ENCODE assay signal across 8 cellular contexts in the genomic region with DNA sequence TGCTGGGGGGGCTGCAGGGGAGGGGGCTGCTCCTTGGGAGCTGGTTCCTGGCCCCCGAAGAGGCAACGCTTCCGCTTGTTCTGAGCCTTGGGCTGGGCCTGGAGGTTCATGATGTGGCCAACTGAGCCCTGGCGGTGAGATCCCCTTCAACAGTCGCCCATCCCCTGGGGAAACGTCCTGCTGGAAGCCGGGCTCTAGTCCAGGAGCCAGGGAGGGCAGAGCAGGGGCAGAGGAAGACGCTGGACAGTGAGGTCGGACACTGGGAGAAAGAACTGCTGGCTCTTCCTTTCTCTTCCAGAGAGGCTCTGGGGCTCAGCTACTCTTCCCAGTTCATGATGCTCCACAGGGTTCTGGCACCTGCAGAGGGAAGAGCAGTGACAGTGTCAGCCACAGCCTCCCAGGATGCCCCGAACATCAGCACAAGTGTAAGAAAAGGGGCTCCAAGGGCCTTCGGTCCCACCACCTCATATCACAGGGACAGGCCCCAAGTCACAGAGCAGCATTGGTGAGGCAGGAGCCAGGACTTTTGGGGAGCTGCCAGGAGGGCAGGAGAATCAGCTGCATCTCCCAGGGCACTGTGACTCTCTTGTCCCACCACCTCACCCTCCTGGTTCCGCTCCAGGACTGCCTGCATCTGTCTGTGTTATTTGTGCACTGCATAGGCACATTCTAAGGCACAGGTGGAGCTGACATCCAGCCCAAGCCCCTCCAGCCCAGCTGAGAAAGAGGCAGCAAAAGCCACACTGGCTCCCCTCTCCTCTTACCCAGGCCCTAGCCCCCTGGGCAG. TPM values are rescaled to one million over a fixed set of nuclear protein-coding genes. Genes with fewer than 3 reads are reported as not detected.
DNase-seq lines count a peak whose midpoint lies in the region; ATAC-seq, FAIRE-seq and TF ChIP-seq lines count a peak whose summit lies in the region.

No MANE protein-coding gene starts in this region.

- peaks cover 46% of the 10 kb centered on the region for H3K4me1 Mint-ChIP-seq in astrocyte (ENCODE audit: low read depth, unreplicated experiment)

- H3K27me3 Mint-ChIP-seq in astrocyte (ENCODE audit: low read depth, unreplicated experiment), result no peaks in the 10 kb centered on the region

- peaks cover 81% of the 10 kb centered on the region for H3K79me2 ChIP-seq in astrocyte (ENCODE audit: insufficient read depth, low read length)

- H3K79me1 ChIP-seq in IMR-90 (ENCODE audit: low read depth in 1 of 2, low read length in 2 of 2), result peaks cover 34 to 92% of the 10 kb centered on the region in 2 experiments

- H3K9me3 ChIP-seq in IMR-90 (ENCODE audit: control insufficient read depth, insufficient read depth, low read length), result no peaks in the 10 kb centered on the region
- H3K9me3 ChIP-seq in astrocyte (ENCODE audit: insufficient read depth, low read depth, low read length), result no peaks in the 10 kb centered on the region
- no peaks in the 10 kb centered on the region for H3K9me3 ChIP-seq in liver (ENCODE audit: control insufficient read depth in 4 of 4, low read length in 3 of 4)
- no peaks in the 10 kb centered on the region for H3K9me3 ChIP-seq in subcutaneous abdominal adipose tissue (ENCODE audit: control insufficient read depth in 5 of 5, low read length in 5 of 5)

- H2BK20ac ChIP-seq in IMR-90 (ENCODE audit: low read depth, low read length), result no peak overlapping the region

- H3K9ac ChIP-seq in IMR-90 (ENCODE audit: low read depth, low read length), result no peak overlapping the region
- peak overlapping the region; percentile 37 for H3K9ac ChIP-seq in astrocyte (ENCODE audit: low read length)
- H3K9ac ChIP-seq in liver (ENCODE audit: low read depth in 1 of 2, low read length in 2 of 2), result no peak overlapping the region
- H3K9ac ChIP-seq in subcutaneous abdominal adipose tissue (ENCODE audit: low read length in 5 of 5), result peak overlapping the region in 4 of 5 donors; percentile 18 to 63 (median 48)

- H2BK120ac ChIP-seq in IMR-90 (ENCODE audit: low read depth, low read length), result no peak overlapping the region

- H3K18ac ChIP-seq in IMR-90 (ENCODE audit: low read depth, low read length), result no peak overlapping the region

- FAIRE-seq in astrocyte (lab: Jason Lieb, UNC) (no peak), frontal cortex (lab: Jason Lieb, UNC) (no peak), GM12891 (lab: Jason Lieb, UNC) (no peak)

- no peak overlapping the region for H3K27ac Mint-ChIP-seq in astrocyte (ENCODE audit: unreplicated experiment)

- intact Hi-C loops in IMR-90 (cut with micrococcal nuclease), result no loop called here

- no peak overlapping the region for H3K56ac ChIP-seq in IMR-90 (ENCODE audit: extremely low read depth, insufficient read depth, low read length)

- H3K9me1 ChIP-seq in IMR-90 (ENCODE audit: insufficient read depth, low read length), result peaks cover 39% of the 10 kb centered on the region

- H3K4me2 ChIP-seq in IMR-90 (ENCODE audit: low read depth, low read length), result no peak overlapping the region; the same call in 1 of the 2 replicates
- H3K4me2 ChIP-seq in astrocyte (ENCODE audit: low read length), result peak overlapping the region; percentile 82

- H3K9me3 Mint-ChIP-seq in astrocyte (ENCODE audit: unreplicated experiment), result no peaks in the 10 kb centered on the region

- 0 out of 2 replicates have a peak overlapping the region, but pooled peaks have one; percentile 18 for H3K14ac ChIP-seq in IMR-90 (replicated peaks; ENCODE audit: low read depth, low read length)

- dilution Hi-C loops in IMR-90 (cut with HindIII; ENCODE audit: low sequenced_read_pairs, unreplicated experiment), result no loop called here

- H3K4me3 Mint-ChIP-seq in astrocyte (ENCODE audit: unreplicated experiment), result no peak overlapping the region

- DNase-seq in IMR-90 (no peak), astrocyte (ENCODE audit: low read depth) (no peak), EL (no peak), frontal cortex (ENCODE audit: low spot score in 2 of 2) (no peak), GM12891 (ENCODE audit: insufficient read length, low spot score) (no peak), foreskin melanocyte (no peak)

- TF ChIP-seq RAD21 in IMR-90 (IDR thresholded peaks at IDR 0.05; ENCODE audit: low read length) (no peak), liver (IDR thresholded peaks at IDR 0.05) (no peak)

- H2BK5ac ChIP-seq in IMR-90 (ENCODE audit: low read depth, low read length, poor library complexity, severe bottlenecking), result no peak overlapping the region

- in situ Hi-C loops in IMR-90 (cut with MboI; ENCODE audit: low sequenced_read_pairs), result no loop called here

- H3K27ac ChIP-seq in IMR-90 (ENCODE audit: insufficient read depth, low read length) (peak overlapping the region; percentile 13; the same call in 1 of the 2 replicates), astrocyte (ENCODE audit: low read depth, low read length) (no peak overlapping the region), liver (ENCODE audit: low read depth in 1 of 2, low read length in 2 of 2) (peak overlapping the region; percentile 45 to 58), subcutaneous abdominal adipose tissue (ENCODE audit: low read depth, low read length) (peak overlapping the region; percentile 85)

- no peaks in the 10 kb centered on the region for H3K27me3 ChIP-seq in IMR-90 (ENCODE audit: control insufficient read depth, insufficient read depth, low read length)
- H3K27me3 ChIP-seq in astrocyte (ENCODE audit: insufficient read depth, low read length), result no peaks in the 10 kb centered on the region
- no peaks in the 10 kb centered on the region for H3K27me3 ChIP-seq in liver (ENCODE audit: control insufficient read depth in 4 of 4, insufficient read depth in 4 of 4, low read length in 3 of 4)
- no peaks in the 10 kb centered on the region for H3K27me3 ChIP-seq in subcutaneous abdominal adipose tissue (ENCODE audit: control insufficient read depth in 5 of 5, insufficient read depth in 4 of 5, low read length in 5 of 5)

- H3K4me1 ChIP-seq in IMR-90 (ENCODE audit: control insufficient read depth, insufficient read depth, low read length), result peaks cover 45% of the 10 kb centered on the region
- H3K4me1 ChIP-seq in astrocyte (ENCODE audit: insufficient read depth, low read length), result peaks cover 44% of the 10 kb centered on the region
- H3K4me1 ChIP-seq in liver (ENCODE audit: control insufficient read depth in 4 of 4, insufficient read depth in 4 of 4, low read length in 3 of 4), result peaks cover 19 to 61% (median 55%) of the 10 kb centered on the region in 4 donors
- H3K4me1 ChIP-seq in subcutaneous abdominal adipose tissue (ENCODE audit: control insufficient read depth in 5 of 5, insufficient read depth in 5 of 5, low read length in 5 of 5), result peaks cover 30 to 67% (median 63%) of the 10 kb centered on the region in 5 donors

- H3K36me3 Mint-ChIP-seq in astrocyte (ENCODE audit: low read depth, unreplicated experiment), result peaks cover 3% of the 10 kb centered on the region

- TF ChIP-seq POLR2A in IMR-90 (IDR thresholded peaks at IDR 0.05; ENCODE audit: low read depth, low read length) (no peak), GM12891 (IDR thresholded peaks at IDR 0.05; ENCODE audit: low read depth, low read length) (no peak)

- no peak overlapping the region for H4K5ac ChIP-seq in IMR-90 (ENCODE audit: low read depth, low read length)

- H2AFZ ChIP-seq in IMR-90 (replicated peaks; ENCODE audit: low read length, poor library complexity) (peak overlapping the region; percentile 18), astrocyte (ENCODE audit: low read depth, low read length) (no peak overlapping the region)

- no peak overlapping the region for H4K91ac ChIP-seq in IMR-90 (ENCODE audit: insufficient read depth, low read depth, low read length)

- WGBS in IMR-90 (ENCODE audit: extremely low coverage in 2 of 2, insufficient read length in 1 of 2), 2 experiments, result 90% methylated on average over 4 of the region's 12 CpGs; no CpG with 5 or more reads in 1 of the 2 experiments
- 74% methylated on average over 12 of the region's 12 CpGs for WGBS in liver

- POLR2A ChIA-PET in IMR-90 (lab: Charles Lee; ENCODE audit: unreplicated experiment), result no interaction called here

- H3K36me3 ChIP-seq in IMR-90 (ENCODE audit: control insufficient read depth, insufficient read depth, low read length) (peaks cover 26% of the 10 kb centered on the region), astrocyte (ENCODE audit: insufficient read depth, low read length) (peaks cover 8% of the 10 kb centered on the region), liver (ENCODE audit: control insufficient read depth in 4 of 4, insufficient read depth in 3 of 4, low read depth in 1 of 4, low read length in 3 of 4) (peaks cover 7 to 37% (median 13%) of the 10 kb centered on the region in 4 donors), subcutaneous abdominal adipose tissue (ENCODE audit: control insufficient read depth in 5 of 5, insufficient read depth in 5 of 5, low read length in 5 of 5) (peaks cover 3 to 48% (median 38%) of the 10 kb centered on the region in 5 donors)

- H3K4me3 ChIP-seq in IMR-90 (ENCODE audit: insufficient read depth, low read depth, low read length) (no peak overlapping the region), astrocyte (ENCODE audit: insufficient read depth, low read depth, low read length) (no peak overlapping the region), liver (ENCODE audit: low read depth in 1 of 3, low read length in 3 of 3) (no peak overlapping the region), subcutaneous abdominal adipose tissue (ENCODE audit: low read depth in 1 of 5, low read length in 5 of 5) (peak overlapping the region in 2 of 5 donors; percentile 21 to 55)

- TF ChIP-seq CTCF in IMR-90 (conservative IDR thresholded peaks at IDR 0.05; ENCODE audit: low read depth, low read length) (no peak), astrocyte (IDR thresholded peaks at IDR 0.05; ENCODE audit: insufficient read depth, low read depth, low read length) (no peak), liver (IDR thresholded peaks at IDR 0.05; ENCODE audit: low read depth, low read length, missing input control) (no peak)

- 0 out of 2 replicates have a peak overlapping the region, but pooled peaks have one; percentile 35 for H3K4ac ChIP-seq in IMR-90 (ENCODE audit: low read depth, low read length)

- H3K23ac ChIP-seq in IMR-90 (ENCODE audit: low read depth, low read length), result peak overlapping the region; percentile 39; the same call in 1 of the 2 replicates

- no peak overlapping the region for H2BK15ac ChIP-seq in IMR-90 (ENCODE audit: low read depth, low read length)

- BruUV-seq in IMR-90 (replicated peaks; lab: Mats Ljungman, UMichigan), result no TSS peak

- peak overlapping the region; percentile 35 for H2AK9ac ChIP-seq in IMR-90 (replicated peaks; ENCODE audit: low read depth, low read length, poor library complexity)

- no peak overlapping the region for H4K8ac ChIP-seq in IMR-90 (ENCODE audit: low read depth in 2 of 2, low read length in 2 of 2)

- CTCF ChIA-PET in IMR-90 (lab: Yijun Ruan, JAX), result interaction anchor here (1.8 kb wide), 1 partner anchor 11 kb away, joined by 12 read pairs; no protein-coding TSS in a partner anchor

- ATAC-seq in IMR-90 (ENCODE audit: low read depth), result no peak

- H4K20me1 ChIP-seq in IMR-90 (ENCODE audit: insufficient read depth, low read length) (peaks cover 79% of the 10 kb centered on the region), astrocyte (ENCODE audit: insufficient read depth, low read length) (peaks cover 80% of the 10 kb centered on the region)

- H2AK5ac ChIP-seq in IMR-90 (ENCODE audit: low read depth, low read length), result peak overlapping the region; percentile 35; the same call in 1 of the 2 replicates

RNA-seq across cellular contexts. Expression of a gene that starts 25.9 kb away (rescaled TPM):
- total RNA-seq in IMR-90 (2012; rRNA removed) (6.5 and 7.5 TPM in 2 replicates), astrocyte (67.4 and 74.3 TPM in 2 replicates), liver (10 to 100 TPM in 1 of 2 donors, 1 to 10 TPM in 1; 2.3 to 10.4 TPM), frontal cortex (70.5 TPM)
- polyA plus RNA-seq in IMR-90 (2012; rRNA removed) (21.0 and 28.2 TPM in 2 replicates), liver (1 to 10 TPM; 2.8 to 4.0 TPM)
- 22.6 and 27.0 TPM in 2 replicates for polyA plus RNA-seq in IMR-90 (2012; cell fraction: cytosol; rRNA removed)
- polyA plus RNA-seq in IMR-90 (2012; cell fraction: nucleus; rRNA removed; ENCODE audit: low replicate concordance), result 13.7 and 19.3 TPM in 2 replicates
- 18.6 TPM for polyA plus RNA-seq in GM12891 (2012; ENCODE audit: low read depth, missing spikeins)

Comparison
In these comparisons a context has a peak if more than half of its experiments do, and no peak if none do; other contexts are left out.
1. H3K9ac ChIP-seq: peak in astrocyte (single experiment) and subcutaneous abdominal adipose tissue (4 of 5); none in IMR-90 (single experiment) and liver (0 of 2).